In genomic region chr2:120512321-120512710, GRCh38 we compare ENCODE assay signal across 25 cellular contexts.
DNase-seq lines count a peak whose midpoint lies in the region; ATAC-seq and TF ChIP-seq lines count a peak whose summit lies in the region.
"Had no signal": no experiment of that assay in that cellular context is flagged by ENCODE, and none has a peak within 500 bp of the region (broad histone marks: within the 10 kb centered on the region; RNA-seq: fewer than 3 reads in every experiment).

No MANE protein-coding gene starts in this region.

- DNase-seq in cardiac septum (ENCODE audit: low spot score), result peak; percentile 68
- DNase-seq in left cardiac atrium, result no peak
- DNase-seq in astrocyte of the spinal cord (ENCODE audit: low read depth, low spot score), result no peak
- no peak for DNase-seq in NCI-H2029 treated with DMSO at 0.1 percent for 48 hours (lab: John Stamatoyannopoulos, UW)
- no peak for DNase-seq in stimulated activated CD4-positive, alpha-beta T cell treated with anti-CD3 and anti-CD28 coated beads, Interleukin-4, amount 100 ng/mL, for 24 hours
- DNase-seq: activated CD4-positive, alpha-beta T cell treated with anti-CD3 and anti-CD28 coated beads, Interleukin-2, amount 50 U/mL, for 1 hour; activated gamma-delta T cell treated with Interleukin-2 at 50 U/mL for 16 hours; activated T-cell treated with anti-CD3 and anti-CD28 coated beads, Interleukin-2, amount 50 U/mL, for 4 hours; DMS153; effector memory CD8-positive, alpha-beta T cell; KG1; MM.1S; mucosa of descending colon; NCI-H2029; NCI-H345; NCI-H82; OCI-M1; stimulated activated naive CD8-positive, alpha-beta T cell treated with anti-CD3 and anti-CD28 coated beads, Interleukin-15, amount 100 ng/mL, for 72 hours had no signal

- peaks cover 4% of the 10 kb centered on the region for H3K27me3 ChIP-seq in neuron (ENCODE audit: insufficient read depth, low read length)
- H3K27me3 ChIP-seq: breast epithelium had no signal

- H3K4me3 ChIP-seq in astrocyte of the spinal cord (ENCODE audit: low read depth, low read length) (no peak overlapping the region), neuron (ENCODE audit: low read length) (no peak overlapping the region)
- H3K4me3 ChIP-seq: A549, lung, mucosa of descending colon had no signal

- peak overlapping the region; percentile 3 for H2AFZ ChIP-seq in neuron (ENCODE audit: low read depth, low read length)
- H2AFZ ChIP-seq: parathyroid adenoma had no signal

- no peaks in the 10 kb centered on the region for H3K9me3 ChIP-seq in neuron (ENCODE audit: low read length)
- H3K9me3 ChIP-seq: A549, breast epithelium, mucosa of descending colon had no signal

- ATAC-seq in left cardiac atrium, result no peak
- ATAC-seq in HG03045 (IDR thresholded peaks at IDR 0.05; ENCODE audit: unreplicated experiment), result no peak
- no peak for ATAC-seq in HG02885 (IDR thresholded peaks at IDR 0.05; ENCODE audit: poor library complexity, unreplicated experiment)
- ATAC-seq: activated T-cell treated with anti-CD3 and anti-CD28 coated beads, Interleukin-2, amount 50 U/mL, for 4 hours; effector memory CD8-positive, alpha-beta T cell; mucosa of descending colon; stimulated activated naive CD8-positive, alpha-beta T cell treated with anti-CD3 and anti-CD28 coated beads, Interleukin-15, amount 100 ng/mL, for 72 hours had no signal

- in situ Hi-C loops in astrocyte of the spinal cord (cut with HindIII; ENCODE audit: low sequenced_read_pairs), result no loop called here

- intact Hi-C loops in cardiac septum (cut with DNase I), result loop anchor here (5.0 kb wide), 1 partner anchor 165 kb away; no protein-coding TSS in a partner anchor
- intact Hi-C loops in left cardiac atrium (cut with DNase I), result no loop called here

- H3K36me3 ChIP-seq in neuron (ENCODE audit: insufficient read depth, low read length), result no peaks in the 10 kb centered on the region
- H3K36me3 ChIP-seq: breast epithelium had no signal

- H3K4me1 ChIP-seq in neuron (ENCODE audit: insufficient read depth, low read length), result peaks cover 33% of the 10 kb centered on the region
- H3K4me1 ChIP-seq: A549, parathyroid adenoma had no signal

- TF ChIP-seq CTCF in astrocyte of the spinal cord (IDR thresholded peaks at IDR 0.05; ENCODE audit: low read depth, low read length), result peak; percentile 3
